Comparison of ENCODE assay signal across 9 cellular contexts in the genomic region with DNA sequence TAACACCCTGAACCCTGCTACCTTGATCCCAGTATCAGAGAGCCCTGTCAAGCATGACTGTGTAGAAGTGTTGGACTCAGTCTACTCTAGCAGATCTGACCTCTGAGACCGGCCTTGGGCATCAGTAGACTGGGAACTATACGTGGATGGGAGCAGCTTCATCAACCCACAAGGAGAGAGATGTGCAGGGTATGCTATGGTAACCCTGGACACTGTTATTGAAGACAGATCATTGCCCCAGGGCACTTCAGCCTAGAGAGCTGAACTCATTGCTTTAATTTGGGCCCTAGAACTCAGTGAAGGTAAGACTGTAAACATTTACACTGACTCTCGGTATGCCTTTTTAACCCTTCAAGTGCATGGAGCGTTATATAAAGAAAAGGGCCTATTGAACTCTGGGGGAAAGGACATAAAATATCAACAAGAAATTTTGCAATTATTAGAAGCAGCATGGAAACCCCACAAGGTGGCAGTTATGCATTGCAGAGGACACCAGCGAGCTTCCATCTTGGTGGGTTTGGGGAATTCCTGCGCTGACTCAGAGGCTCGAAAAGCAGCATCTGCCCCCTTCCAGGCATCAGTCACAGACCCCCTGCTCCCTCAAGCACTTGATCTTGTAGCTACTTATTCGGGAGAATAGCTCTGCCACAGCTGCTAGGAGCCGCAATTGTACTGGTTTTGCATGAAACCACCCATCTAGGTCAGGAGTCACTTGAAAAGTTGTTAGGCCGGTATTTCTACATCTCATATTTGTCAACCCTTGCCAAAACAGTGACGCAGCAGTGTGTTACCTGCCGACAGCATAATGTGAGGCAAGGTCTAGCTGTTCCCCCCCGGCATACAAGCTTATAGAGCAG. TPM values are rescaled to one million over a fixed set of nuclear protein-coding genes. Genes with fewer than 3 reads are reported as not detected.
DNase-seq lines count a peak whose midpoint lies in the region; ATAC-seq and TF ChIP-seq lines count a peak whose summit lies in the region.
"Not testable (repeated sequence)": the region's sequence is repeated elsewhere in the genome, so short reads cannot be mapped to it uniquely, and the experiment has no call there.
"Had no signal": no experiment of that assay in that cellular context is flagged by ENCODE, and none has a peak within 500 bp of the region (broad histone marks: within the 10 kb centered on the region; RNA-seq: fewer than 3 reads in every experiment).

No MANE protein-coding gene starts in this region.

- H3K9me3 ChIP-seq in HCT116 (ENCODE audit: control insufficient read depth in 1 of 2, insufficient read depth in 1 of 2, low read depth in 1 of 2, low read length in 2 of 2); WERI-Rb-1 (ENCODE audit: severe bottlenecking); muscle layer of duodenum (ENCODE audit: control insufficient read depth in 1 of 2, low read length in 2 of 2): not testable (repeated sequence)

- in situ Hi-C loops in T47D (cut with HindIII; ENCODE audit: low pct_unique_long_range_greater_than_20kb, low sequenced_read_pairs), result not testable (repeated sequence)

- peak; percentile 39 for DNase-seq in HCT116 (ENCODE audit: low read depth, low spot score)
- peak; percentile 14 for DNase-seq in NCI-H2171 treated with DMSO at 0.1 percent for 48 hours (lab: John Stamatoyannopoulos, UW)
- DNase-seq in WERI-Rb-1, result not testable (repeated sequence)
- DNase-seq in T47D (ENCODE audit: low read depth in 1 of 2, low spot score in 1 of 2), result peak; percentile 47 to 95
- DNase-seq in immature natural killer cell, result peak; percentile 33 to 59 (median 40)

- peak overlapping the region; percentile 75 for H3K4me2 ChIP-seq in HCT116 (ENCODE audit: low read length)

- TF ChIP-seq CTCF in C4-2B (conservative IDR thresholded peaks at IDR 0.05), result not testable (repeated sequence)
- TF ChIP-seq CTCF in HCT116 (IDR thresholded peaks at IDR 0.05 in 2 of 3, conservative IDR thresholded peaks at IDR 0.05 in 1 of 3; ENCODE audit: borderline replicate concordance in 1 of 3, insufficient read depth in 1 of 3, low read depth in 2 of 3, low read length in 2 of 3) (peak in 2 of 3 experiments; percentile 19 to 27; a peak in 2 of 6 replicates), WERI-Rb-1 (IDR thresholded peaks at IDR 0.05; ENCODE audit: low read depth, low read length) (peak; percentile 14; the same call in 1 of the 2 replicates)

- H3K9me3 Mint-ChIP-seq in immature natural killer cell; stimulated activated naive CD8-positive, alpha-beta T cell treated with anti-CD3 and anti-CD28 coated beads, Interleukin-15, Interleukin-2, amounts not matched to agents 100 ng/mL and 50 ng/mL, for 24 hours: not testable (repeated sequence)

- peak overlapping the region; percentile 40 for H3K9ac ChIP-seq in HCT116 (ENCODE audit: low read length)

- not testable (repeated sequence) for H3K36me3 Mint-ChIP-seq in immature natural killer cell; stimulated activated naive CD8-positive, alpha-beta T cell treated with anti-CD3 and anti-CD28 coated beads, Interleukin-15, Interleukin-2, amounts not matched to agents 100 ng/mL and 50 ng/mL, for 24 hours (ENCODE audit: low read depth)

- H3K27ac ChIP-seq in C4-2B (peak overlapping the region; percentile 80), muscle layer of duodenum (ENCODE audit: low read length) (peak overlapping the region; percentile 39)
- not testable (repeated sequence) for H3K27ac ChIP-seq in HCT116 (ENCODE audit: low read depth, low read length); WERI-Rb-1

- not testable (repeated sequence) for H3K9me2 ChIP-seq in HCT116 (ENCODE audit: insufficient read depth)

- H3K27me3 ChIP-seq in HCT116 (ENCODE audit: insufficient read depth, low read length); WERI-Rb-1 (ENCODE audit: insufficient read depth, low read depth, severe bottlenecking); muscle layer of duodenum (ENCODE audit: low read depth, low read length): not testable (repeated sequence)

- CTCF ChIA-PET in HCT116 (lab: Charles Lee), result interaction anchor here (1.4 to 1.6 kb wide), 3 partner anchors 30 to 248 kb away, joined by 4 read pairs; no protein-coding TSS in a partner anchor

- RAD21 ChIA-PET in HCT116 (lab: Charles Lee; ENCODE audit: low non-redundant PET in 1 of 2, low total read pairs in 2 of 2, uncharacterized antibody in 2 of 2, unreplicated experiment in 2 of 2), result not testable (repeated sequence)

- H4K20me1 ChIP-seq in HCT116 (ENCODE audit: insufficient read depth), result not testable (repeated sequence)

- peak overlapping the region in 4 of 5 donors; percentile 45 to 76 (median 64) for H3K4me3 Mint-ChIP-seq in immature natural killer cell
- H3K4me3 Mint-ChIP-seq in stimulated activated naive CD8-positive, alpha-beta T cell treated with anti-CD3 and anti-CD28 coated beads, Interleukin-15, Interleukin-2, amounts not matched to agents 100 ng/mL and 50 ng/mL, for 24 hours, result not testable (repeated sequence)

- H3K4me3 ChIP-seq in HCT116 (replicated peaks in 1 of 2; ENCODE audit: low read depth in 1 of 2, low read length in 2 of 2), result peak overlapping the region; percentile 25 to 54
- not testable (repeated sequence) for H3K4me3 ChIP-seq in WERI-Rb-1 (ENCODE audit: low read depth, low read length)
- H3K4me3 ChIP-seq in muscle layer of duodenum (ENCODE audit: low read depth in 1 of 2, low read length in 2 of 2), result peak overlapping the region in 1 of 2 donors; percentile 33

- peak; percentile 74 for ATAC-seq in HCT116

- peak overlapping the region; percentile 77 to 97 (median 91) for H3K27ac Mint-ChIP-seq in immature natural killer cell
- peak overlapping the region; percentile 29 for H3K27ac Mint-ChIP-seq in stimulated activated naive CD8-positive, alpha-beta T cell treated with anti-CD3 and anti-CD28 coated beads, Interleukin-15, Interleukin-2, amounts not matched to agents 100 ng/mL and 50 ng/mL, for 24 hours

- TF ChIP-seq RAD21 in HCT116 (IDR thresholded peaks at IDR 0.05; ENCODE audit: low read depth), result peak; percentile 50

- BruUV-seq in HCT116 (replicated peaks; lab: Mats Ljungman, UMichigan), result not testable (repeated sequence)

- H3K36me3 ChIP-seq in HCT116 (ENCODE audit: control insufficient read depth in 1 of 2, insufficient read depth in 2 of 2, low read length in 2 of 2); WERI-Rb-1; muscle layer of duodenum (ENCODE audit: control insufficient read depth in 1 of 2, insufficient read depth in 2 of 2, low read length in 2 of 2): not testable (repeated sequence)

- H2AFZ ChIP-seq in HCT116 (ENCODE audit: low read depth, low read length, poor library complexity, severe bottlenecking), result peak overlapping the region; percentile 77

- H3K79me2 ChIP-seq in HCT116 (ENCODE audit: insufficient read depth, low read length), result not testable (repeated sequence)

- H3K27me3 Mint-ChIP-seq in immature natural killer cell (ENCODE audit: low read depth in 3 of 3); stimulated activated naive CD8-positive, alpha-beta T cell treated with anti-CD3 and anti-CD28 coated beads, Interleukin-15, Interleukin-2, amounts not matched to agents 100 ng/mL and 50 ng/mL, for 24 hours: not testable (repeated sequence)

- peaks cover 9 to 22% of the 10 kb centered on the region in 2 experiments for H3K4me1 ChIP-seq in HCT116 (ENCODE audit: control insufficient read depth in 1 of 2, insufficient read depth in 2 of 2, low read length in 2 of 2)
- not testable (repeated sequence) for H3K4me1 ChIP-seq in muscle layer of duodenum (ENCODE audit: control insufficient read depth in 1 of 2, insufficient read depth in 2 of 2, low read length in 2 of 2)

- intact Hi-C loops in HCT116 (cut with micrococcal nuclease), result not testable (repeated sequence)

- TF ChIP-seq POLR2A in HCT116 (IDR thresholded peaks at IDR 0.05; ENCODE audit: borderline replicate concordance, extremely low read depth, insufficient read depth, insufficient read length), result not testable (repeated sequence)

- POLR2A ChIA-PET in HCT116 (lab: Charles Lee), result not testable (repeated sequence)

- peaks cover 41 to 42% of the 10 kb centered on the region in 2 donors for H3K4me1 Mint-ChIP-seq in immature natural killer cell
- peaks cover 32% of the 10 kb centered on the region for H3K4me1 Mint-ChIP-seq in stimulated activated naive CD8-positive, alpha-beta T cell treated with anti-CD3 and anti-CD28 coated beads, Interleukin-15, Interleukin-2, amounts not matched to agents 100 ng/mL and 50 ng/mL, for 24 hours (ENCODE audit: low read depth)

TF ChIP-seq in HCT116, 20 proteins besides CTCF, POLR2A, EP300 and RAD21:
- TF ChIP-seq SP1 (IDR thresholded peaks at IDR 0.05; ENCODE audit: low read depth) (peak; percentile 54; the same call in 1 of the 2 replicates), CEBPB (IDR thresholded peaks at IDR 0.05; ENCODE audit: low read depth) (peak; percentile 47; the same call in 1 of the 2 replicates)

RNA-seq across cellular contexts. Expression of gene CST7, which starts 19.0 kb away (rescaled TPM):
- not detected for total RNA-seq in HCT116 (2021; ENCODE audit: unreplicated experiment)
- polyA plus RNA-seq in HCT116 (2012), result not detected in 2 replicates
- 1,000 to 10,000 TPM; 2,262 to 2,521 (median 2,438) TPM for polyA plus RNA-seq in immature natural killer cell
- total RNA-seq: GM12878 had no signal
